ENCODE assay signal across 33 cellular contexts in genomic region chr3:110946810-110947209, GRCh38.
"Had no signal": no experiment of that assay in that cellular context is flagged by ENCODE, and none has a peak within 500 bp of the region (broad histone marks: within the 10 kb centered on the region; RNA-seq: fewer than 3 reads in every experiment).

No MANE protein-coding gene starts in this region.

- DNase-seq: activated CD4-positive, alpha-beta T cell treated with anti-CD3 and anti-CD28 coated beads for 48 hours; activated CD4-positive, alpha-beta T cell treated with anti-CD3 and anti-CD28 coated beads, Interleukin-2, amount 50 U/mL, for 48 hours; activated CD8-positive, alpha-beta memory T cell treated with anti-CD3 and anti-CD28 coated beads for 24 hours; activated effector memory CD4-positive, alpha-beta T cell treated with anti-CD3 and anti-CD28 coated beads, Interleukin-2, amount 50 U/mL, for 16 hours; activated naive CD4-positive, alpha-beta T cell treated with anti-CD3 and anti-CD28 coated beads for 36 hours; activated naive CD8-positive, alpha-beta T cell treated with anti-CD3 and anti-CD28 coated beads, Interleukin-2, amount 10 ng/mL, durations not matched to agents 7 days and 5 days; activated T-cell treated with anti-CD3 and anti-CD28 coated beads, Interleukin-2, amount 50 U/mL, for 1 hour; brain microvascular endothelial cell; caudate nucleus; dermis blood vessel endothelial cell; effector CD4-positive, alpha-beta T cell; foreskin melanocyte; heart right ventricle; islet precursor cell; left ventricle myocardium superior; mammary epithelial cell; naive B cell; nephron progenitor cell; pancreas; retina; sigmoid colon; small intestine; stimulated activated CD4-positive, alpha-beta T cell treated with anti-CD3 and anti-CD28 coated beads, Interleukin-2, amount 100 ng/mL, for 24 hours; stimulated activated naive CD4-positive, alpha-beta T cell; T-helper 9 cell; WERI-Rb-1 had no signal

- H3K27ac Mint-ChIP-seq: activated naive CD4-positive, alpha-beta T cell treated with anti-CD3 and anti-CD28 coated beads for 36 hours; activated naive CD8-positive, alpha-beta T cell treated with anti-CD3 and anti-CD28 coated beads, Interleukin-2, amount 10 ng/mL, durations not matched to agents 7 days and 5 days; activated T-helper 1 cell treated with anti-CD3 and anti-CD28 coated beads, Interleukin-12 subunit alpha, Interleukin-12 subunit beta, Interleukin-2, Interleukin-4 antibody, amounts not matched to agents 30 ng/mL and 10 ng/mL and 1 ng/mL, durations not matched to agents 14 hours and 24 hours and 36 hours; mesothelial cell of epicardium; naive B cell; nephron progenitor cell; T-helper 1 cell treated with Interleukin-12 subunit alpha and Interleukin-12 subunit beta and Interleukin-4 antibody, amounts not matched to agents 30 μg/mL and 1 μg/mL, for 36 hours had no signal

- H3K4me3 Mint-ChIP-seq: activated naive CD4-positive, alpha-beta T cell treated with anti-CD3 and anti-CD28 coated beads for 36 hours; activated naive CD8-positive, alpha-beta T cell treated with anti-CD3 and anti-CD28 coated beads, Interleukin-2, amount 10 ng/mL, durations not matched to agents 7 days and 5 days; activated T-helper 1 cell treated with anti-CD3 and anti-CD28 coated beads, Interleukin-12 subunit alpha, Interleukin-12 subunit beta, Interleukin-2, Interleukin-4 antibody, amounts not matched to agents 30 ng/mL and 10 ng/mL and 1 ng/mL, durations not matched to agents 14 hours and 24 hours and 36 hours; mesothelial cell of epicardium; naive B cell; nephron progenitor cell; T-helper 1 cell treated with Interleukin-12 subunit alpha and Interleukin-12 subunit beta and Interleukin-4 antibody, amounts not matched to agents 30 μg/mL and 1 μg/mL, for 36 hours had no signal

- H3K27me3 Mint-ChIP-seq: activated naive CD8-positive, alpha-beta T cell treated with anti-CD3 and anti-CD28 coated beads, Interleukin-2, amount 10 ng/mL, durations not matched to agents 7 days and 5 days; naive B cell had no signal

- H3K27ac ChIP-seq: ascending aorta, brain microvascular endothelial cell, esophagus muscularis mucosa, heart right ventricle, neutrophil, pancreas, sigmoid colon, tibial nerve, WERI-Rb-1 had no signal

- H3K4me1 Mint-ChIP-seq: activated naive CD8-positive, alpha-beta T cell treated with anti-CD3 and anti-CD28 coated beads, Interleukin-2, amount 10 ng/mL, durations not matched to agents 7 days and 5 days; mesothelial cell of epicardium; naive B cell; nephron progenitor cell had no signal

- H3K36me3 Mint-ChIP-seq: activated naive CD8-positive, alpha-beta T cell treated with anti-CD3 and anti-CD28 coated beads, Interleukin-2, amount 10 ng/mL, durations not matched to agents 7 days and 5 days had no signal
